1 cellular context compared by ENCODE assay signal in the genomic region with DNA sequence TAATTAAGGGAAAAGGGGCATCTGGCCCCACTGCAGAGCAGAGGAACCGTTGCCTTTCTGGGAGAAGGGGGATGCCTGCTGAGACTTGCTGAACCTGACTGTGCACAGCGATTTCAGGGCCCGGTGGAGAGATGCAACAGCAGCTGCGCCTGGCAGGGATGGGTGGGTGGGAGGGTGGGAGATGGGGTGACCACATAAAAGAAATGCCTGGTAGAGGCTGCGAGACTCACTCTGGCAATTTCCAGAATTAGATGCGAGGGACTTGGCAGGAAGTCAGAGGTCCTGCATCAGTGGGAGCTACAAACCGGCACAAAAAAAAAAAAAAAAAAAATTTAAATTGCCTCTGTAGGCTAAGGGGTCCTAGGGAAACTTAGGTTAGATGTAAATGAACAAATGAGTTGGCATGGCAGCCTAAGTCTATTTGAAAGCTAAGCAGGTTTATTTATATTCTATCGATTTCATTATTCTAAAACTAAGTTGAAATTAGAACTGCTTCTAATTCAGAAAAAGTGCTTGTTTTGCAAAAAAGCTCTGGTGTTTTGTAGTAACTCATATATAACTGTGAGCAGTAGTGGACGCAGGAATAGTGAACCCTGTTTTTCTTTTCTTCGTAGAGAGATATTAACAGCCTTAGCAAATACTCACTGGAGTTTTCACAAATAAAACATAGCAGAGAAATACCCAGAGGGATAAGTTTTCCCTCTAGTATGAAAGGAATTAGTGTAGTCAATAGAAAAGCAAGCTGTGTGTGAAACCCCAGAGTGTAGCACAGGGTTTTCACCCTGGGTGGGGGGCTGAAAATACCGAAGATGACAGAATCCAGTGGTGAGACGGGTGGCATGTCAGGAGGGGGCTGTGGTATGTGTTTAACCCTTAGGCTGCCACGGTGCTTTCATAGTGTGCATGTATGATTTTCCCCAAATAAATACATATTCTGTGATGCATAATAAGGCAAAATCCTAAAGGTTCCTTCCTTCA.
TF ChIP-seq lines count a peak whose summit lies in the region.

No MANE protein-coding gene starts in this region.

TF ChIP-seq in IMR-90, 13 proteins besides CTCF, POLR2A, EP300 and RAD21:
- peak; percentile 64 for TF ChIP-seq MAFK (IDR thresholded peaks at IDR 0.05; ENCODE audit: low read depth, low read length)
- TF ChIP-seq, protein P1, sequence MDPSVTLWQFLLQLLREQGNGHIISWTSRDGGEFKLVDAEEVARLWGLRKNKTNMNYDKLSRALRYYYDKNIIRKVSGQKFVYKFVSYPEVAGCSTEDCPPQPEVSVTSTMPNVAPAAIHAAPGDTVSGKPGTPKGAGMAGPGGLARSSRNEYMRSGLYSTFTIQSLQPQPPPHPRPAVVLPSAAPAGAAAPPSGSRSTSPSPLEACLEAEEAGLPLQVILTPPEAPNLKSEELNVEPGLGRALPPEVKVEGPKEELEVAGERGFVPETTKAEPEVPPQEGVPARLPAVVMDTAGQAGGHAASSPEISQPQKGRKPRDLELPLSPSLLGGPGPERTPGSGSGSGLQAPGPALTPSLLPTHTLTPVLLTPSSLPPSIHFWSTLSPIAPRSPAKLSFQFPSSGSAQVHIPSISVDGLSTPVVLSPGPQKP (IDR thresholded peaks at IDR 0.05; ENCODE audit: borderline replicate concordance, low read depth, low read length): no peak
